In the genomic region with DNA sequence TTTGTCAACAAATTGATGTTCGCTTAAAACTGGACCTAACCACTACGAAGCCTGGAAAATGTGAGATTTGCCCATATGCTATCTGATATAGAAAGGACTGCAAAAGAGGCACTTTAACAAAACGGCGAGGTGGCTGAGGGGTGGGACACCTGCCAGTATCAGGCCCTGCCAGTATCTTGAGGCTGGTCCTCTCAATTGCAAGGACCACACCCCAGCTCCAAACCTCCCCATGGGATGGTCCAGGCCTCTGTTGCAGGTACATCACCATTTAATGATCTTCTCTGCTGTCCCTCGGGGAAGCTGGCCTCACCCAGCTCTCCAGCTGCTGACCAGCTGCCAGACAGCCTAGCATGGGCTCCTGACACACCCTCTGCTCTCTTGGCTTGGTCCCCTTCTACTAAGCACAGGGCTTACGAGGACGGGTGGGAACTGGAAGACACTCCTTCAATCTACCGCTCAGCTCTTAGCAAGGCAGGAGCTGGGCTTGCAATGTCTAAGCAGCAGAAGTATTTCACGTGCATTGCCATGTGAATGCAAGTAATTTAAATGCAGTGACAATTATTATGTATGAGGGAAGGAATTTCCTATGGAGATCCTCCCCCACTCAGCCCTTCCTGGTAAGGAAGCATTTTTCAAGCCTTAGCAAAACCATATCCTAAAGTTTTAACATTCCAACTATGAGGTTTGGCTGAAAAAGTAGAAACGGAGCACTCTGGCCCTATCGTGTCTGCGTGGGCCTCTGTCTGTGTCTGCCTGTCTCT, we compare ENCODE assay signal across 9 cellular contexts.
A peak's percentile ranks its signal among the peaks of the same experiment; 100 is the strongest.
DNase-seq lines count a peak whose midpoint lies in the region; ATAC-seq and TF ChIP-seq lines count a peak whose summit lies in the region.
"Had no signal": no experiment of that assay in that cellular context is flagged by ENCODE, and none has a peak within 500 bp of the region (broad histone marks: within the 10 kb centered on the region; RNA-seq: fewer than 3 reads in every experiment).

No MANE protein-coding gene starts in this region.

- H3K36me3 Mint-ChIP-seq in activated T-cell treated with anti-CD3 and anti-CD28 coated beads, Interleukin-2, amount 50 U/mL, for 4 hours (ENCODE audit: insufficient read depth): no peaks in the 10 kb centered on the region
- H3K36me3 Mint-ChIP-seq: activated naive CD8-positive, alpha-beta T cell treated with anti-CD3 and anti-CD28 coated beads, Interleukin-2, amount 10 ng/mL, durations not matched to agents 7 days and 5 days had no signal

- no peaks in the 10 kb centered on the region for H3K4me1 Mint-ChIP-seq in activated T-cell treated with anti-CD3 and anti-CD28 coated beads, Interleukin-2, amount 50 U/mL, for 4 hours (ENCODE audit: low read depth)
- H3K4me1 Mint-ChIP-seq: activated naive CD8-positive, alpha-beta T cell treated with anti-CD3 and anti-CD28 coated beads, Interleukin-2, amount 10 ng/mL, durations not matched to agents 7 days and 5 days had no signal

- no peak for TF ChIP-seq EP300 in sigmoid colon (IDR thresholded peaks at IDR 0.05)

- peak overlapping the region; percentile 32 for H3K4me3 ChIP-seq in WI38 (ENCODE audit: low read depth, low read length)
- no peak overlapping the region for H3K4me3 ChIP-seq in sigmoid colon

- H3K27ac ChIP-seq in sigmoid colon: peak overlapping the region in 3 of 4 donors; percentile 17 to 73 (median 58)

- TF ChIP-seq POLR2A in sigmoid colon (IDR thresholded peaks at IDR 0.05): no peak

- peaks cover 0 to 10% (median 5%) of the 10 kb centered on the region in 4 donors for H3K36me3 ChIP-seq in sigmoid colon

- intact Hi-C loops in left cardiac atrium (cut with DNase I): no loop called here
- intact Hi-C loops in sigmoid colon (cut with DNase I): no loop called here

- no peaks in the 10 kb centered on the region for H3K9me3 ChIP-seq in sigmoid colon

- DNase-seq in GM04504 (ENCODE audit: low read depth): peak; percentile 95
- no peak for DNase-seq in left cardiac atrium
- no peak for DNase-seq in sigmoid colon
- no peak for DNase-seq in OCI-M1 (lab: John Stamatoyannopoulos, UW)
- DNase-seq in NCI-H2171 (lab: John Stamatoyannopoulos, UW): no peak
- DNase-seq in activated T-cell treated with anti-CD3 and anti-CD28 coated beads, Interleukin-2, amount 50 U/mL, for 4 hours: no peak
- DNase-seq in germinal center (ENCODE audit: low spot score): no peak
- DNase-seq: activated naive CD8-positive, alpha-beta T cell treated with anti-CD3 and anti-CD28 coated beads, Interleukin-2, amount 10 ng/mL, durations not matched to agents 7 days and 5 days had no signal

- no peaks in the 10 kb centered on the region for H3K27me3 Mint-ChIP-seq in activated T-cell treated with anti-CD3 and anti-CD28 coated beads, Interleukin-2, amount 50 U/mL, for 4 hours (ENCODE audit: low read depth)

- H3K4me3 Mint-ChIP-seq in activated T-cell treated with anti-CD3 and anti-CD28 coated beads, Interleukin-2, amount 50 U/mL, for 4 hours: no peak overlapping the region
- H3K4me3 Mint-ChIP-seq: activated naive CD8-positive, alpha-beta T cell treated with anti-CD3 and anti-CD28 coated beads, Interleukin-2, amount 10 ng/mL, durations not matched to agents 7 days and 5 days had no signal

- peaks cover 4% of the 10 kb centered on the region for H3K9me3 Mint-ChIP-seq in activated T-cell treated with anti-CD3 and anti-CD28 coated beads, Interleukin-2, amount 50 U/mL, for 4 hours

- peak; percentile 60 to 61 for ATAC-seq in left cardiac atrium
- ATAC-seq in activated T-cell treated with anti-CD3 and anti-CD28 coated beads, Interleukin-2, amount 50 U/mL, for 4 hours: no peak

- H3K4me1 ChIP-seq in sigmoid colon: peaks cover 0 to 44% (median 22%) of the 10 kb centered on the region in 4 donors

- H3K27me3 ChIP-seq in sigmoid colon: no peaks in the 10 kb centered on the region

- no peak for TF ChIP-seq CTCF in WI38 (IDR thresholded peaks at IDR 0.05; ENCODE audit: low read depth, low read length)
- TF ChIP-seq CTCF in sigmoid colon (IDR thresholded peaks at IDR 0.05): no peak

- 72 to 79% methylated on average over 12 of the region's 12 CpGs for WGBS in sigmoid colon, 2 donors

Comparison
In these comparisons a context has a peak if more than half of its experiments do, and no peak if none do; other contexts are left out.
1. ATAC-seq: peak in left cardiac atrium (2 of 2); none in activated T-cell treated with anti-CD3 and anti-CD28 coated beads, Interleukin-2, amount 50 U/mL, for 4 hours (0 of 2).